In genomic region chr14:100100032-100100405, GRCh38 we compare ENCODE assay signal across 20 cellular contexts. TPM values are rescaled to one million over a fixed set of nuclear protein-coding genes. Genes with fewer than 3 reads are reported as not detected.
DNase-seq lines count a peak whose midpoint lies in the region; ATAC-seq, FAIRE-seq and TF ChIP-seq lines count a peak whose summit lies in the region.
"Had no signal": no experiment of that assay in that cellular context is flagged by ENCODE, and none has a peak within 500 bp of the region (broad histone marks: within the 10 kb centered on the region; RNA-seq: fewer than 3 reads in every experiment).

No MANE protein-coding gene starts in this region.

- CTCF ChIA-PET in activated CD4-positive, alpha-beta T cell treated with anti-CD3 and anti-CD28 coated beads, Interleukin-2, amount 10 ng/mL, durations not matched to agents 7 days and 5 days (lab: Charles Lee): interaction anchor here (0.9 to 2.0 kb wide), 8 partner anchors 14 to 81 kb away, joined by 3 to 8 read pairs (median 4); no protein-coding TSS in a partner anchor
- CTCF ChIA-PET in CD8-positive, alpha-beta memory T cell (lab: Charles Lee): interaction anchor here (1.0 to 58.3 kb wide), 3 partner anchors 8 to 27 kb away, joined by 3 to 1568 read pairs (median 16); partner anchors contain the start of gene EVL

- peaks cover 48% of the 10 kb centered on the region for H3K36me3 ChIP-seq in CD8-positive, alpha-beta memory T cell (ENCODE audit: insufficient read depth, low read length)
- peaks cover 20% of the 10 kb centered on the region for H3K36me3 ChIP-seq in upper lobe of right lung
- H3K36me3 ChIP-seq: prostate gland had no signal

- no peak for FAIRE-seq in frontal cortex (lab: Jason Lieb, UNC)
- FAIRE-seq: astrocyte, small intestine had no signal

- peaks cover 91% of the 10 kb centered on the region for H3K4me1 Mint-ChIP-seq in activated CD4-positive, alpha-beta T cell treated with anti-CD3 and anti-CD28 coated beads, Interleukin-2, amount 10 ng/mL, durations not matched to agents 7 days and 5 days
- peaks cover 90 to 100% (median 99%) of the 10 kb centered on the region in 3 donors for H3K4me1 Mint-ChIP-seq in CD8-positive, alpha-beta memory T cell
- H3K4me1 Mint-ChIP-seq in natural killer cell: peaks cover 75 to 83% of the 10 kb centered on the region in 2 donors
- H3K4me1 Mint-ChIP-seq: endodermal cell had no signal

- H3K9me3 ChIP-seq in CD8-positive, alpha-beta memory T cell (ENCODE audit: low read length): no peaks in the 10 kb centered on the region
- H3K9me3 ChIP-seq in upper lobe of right lung: no peaks in the 10 kb centered on the region
- H3K9me3 ChIP-seq: prostate gland, thyroid gland had no signal

- H3K4me3 ChIP-seq in CD8-positive, alpha-beta memory T cell (ENCODE audit: low read length): no peak overlapping the region
- H3K4me3 ChIP-seq in upper lobe of right lung: no peak overlapping the region
- H3K4me3 ChIP-seq: prostate gland, thyroid gland had no signal

- peak overlapping the region; percentile 76 for H3K27ac Mint-ChIP-seq in activated CD4-positive, alpha-beta T cell treated with anti-CD3 and anti-CD28 coated beads, Interleukin-2, amount 10 ng/mL, durations not matched to agents 7 days and 5 days
- peak overlapping the region; percentile 58 to 90 (median 88) for H3K27ac Mint-ChIP-seq in CD8-positive, alpha-beta memory T cell
- peak overlapping the region; percentile 38 to 62 for H3K27ac Mint-ChIP-seq in activated naive CD4-positive, alpha-beta T cell treated with anti-CD3 and anti-CD28 coated beads, Interleukin-2, amount 50 U/mL, for 72 hours
- peak overlapping the region; percentile 75 to 93 for H3K27ac Mint-ChIP-seq in natural killer cell
- H3K27ac Mint-ChIP-seq: endodermal cell, nephron progenitor cell had no signal

- POLR2A ChIA-PET in activated CD4-positive, alpha-beta T cell treated with anti-CD3 and anti-CD28 coated beads, Interleukin-2, amount 10 ng/mL, durations not matched to agents 7 days and 5 days (lab: Charles Lee): interaction anchor here (0.6 to 0.7 kb wide), 2 partner anchors 38 to 278 kb away, joined by 3 to 6 read pairs; no protein-coding TSS in a partner anchor
- POLR2A ChIA-PET in CD8-positive, alpha-beta memory T cell (lab: Charles Lee): interaction anchor here (0.7 to 1.8 kb wide), 6 partner anchors 21 to 307 kb away, joined by 4 to 10 read pairs (median 5); no protein-coding TSS in a partner anchor

- peak in 1 of 2 donors; percentile 18 for ATAC-seq in activated naive CD4-positive, alpha-beta T cell treated with anti-CD3 and anti-CD28 coated beads, Interleukin-2, amount 50 U/mL, for 72 hours
- ATAC-seq in natural killer cell (no peak), upper lobe of right lung (no peak)

- no peak for DNase-seq in activated CD4-positive, alpha-beta T cell treated with anti-CD3 and anti-CD28 coated beads, Interleukin-2, amount 10 ng/mL, durations not matched to agents 7 days and 5 days
- DNase-seq in activated CD4-positive, alpha-beta T cell treated with anti-CD3 and anti-CD28 coated beads, Interleukin-2, amount 50 U/mL, for 1 hour: no peak
- no peak for DNase-seq in CD8-positive, alpha-beta memory T cell
- peak in 1 of 2 donors; percentile 37 for DNase-seq in activated naive CD4-positive, alpha-beta T cell treated with anti-CD3 and anti-CD28 coated beads, Interleukin-2, amount 50 U/mL, for 72 hours (ENCODE audit: low spot score in 2 of 2)
- DNase-seq in natural killer cell: no peak
- no peak for DNase-seq in NCI-H226
- DNase-seq in frontal cortex (ENCODE audit: low spot score in 2 of 2): no peak
- no peak for DNase-seq in upper lobe of right lung
- DNase-seq: endodermal cell, NCI-H1105 treated with DMSO at 0.1 percent for 48 hours, NCI-H526 treated with DMSO at 0.1 percent for 48 hours, nephron progenitor cell, SHP77, small intestine, thyroid gland had no signal

- no peaks in the 10 kb centered on the region for H3K27me3 Mint-ChIP-seq in activated CD4-positive, alpha-beta T cell treated with anti-CD3 and anti-CD28 coated beads, Interleukin-2, amount 10 ng/mL, durations not matched to agents 7 days and 5 days
- H3K27me3 Mint-ChIP-seq in CD8-positive, alpha-beta memory T cell: peaks cover 0 to 3% of the 10 kb centered on the region in 2 donors
- H3K27me3 Mint-ChIP-seq in natural killer cell (ENCODE audit: low read depth in 2 of 2): no peaks in the 10 kb centered on the region

- TF ChIP-seq CTCF in natural killer cell (IDR thresholded peaks at IDR 0.05) (no peak), upper lobe of right lung (IDR thresholded peaks at IDR 0.05) (no peak)

- no peak overlapping the region for H3K27ac ChIP-seq in CD8-positive, alpha-beta memory T cell (ENCODE audit: low read depth, low read length)
- no peak overlapping the region for H3K27ac ChIP-seq in upper lobe of right lung
- H3K27ac ChIP-seq: prostate gland, thyroid gland had no signal

- peak overlapping the region; percentile 36 for H3K4me3 Mint-ChIP-seq in activated CD4-positive, alpha-beta T cell treated with anti-CD3 and anti-CD28 coated beads, Interleukin-2, amount 10 ng/mL, durations not matched to agents 7 days and 5 days
- H3K4me3 Mint-ChIP-seq in CD8-positive, alpha-beta memory T cell: peak overlapping the region in 5 of 7 donors; percentile 38 to 73 (median 53)
- peak overlapping the region; percentile 13 for H3K4me3 Mint-ChIP-seq in natural killer cell
- H3K4me3 Mint-ChIP-seq: endodermal cell, nephron progenitor cell had no signal

- H3K27me3 ChIP-seq in CD8-positive, alpha-beta memory T cell (ENCODE audit: insufficient read depth, low read length, poor library complexity, severe bottlenecking): no peaks in the 10 kb centered on the region
- no peaks in the 10 kb centered on the region for H3K27me3 ChIP-seq in upper lobe of right lung
- H3K27me3 ChIP-seq: thyroid gland had no signal

- intact Hi-C loops in natural killer cell (cut with micrococcal nuclease) (no loop called here), upper lobe of right lung (cut with DNase I) (loop anchor here (10.0 kb wide), 1 partner anchor 115 kb away; no protein-coding TSS in a partner anchor)

- H3K36me3 Mint-ChIP-seq in activated CD4-positive, alpha-beta T cell treated with anti-CD3 and anti-CD28 coated beads, Interleukin-2, amount 10 ng/mL, durations not matched to agents 7 days and 5 days (ENCODE audit: low read depth): peaks cover 87% of the 10 kb centered on the region
- H3K36me3 Mint-ChIP-seq in CD8-positive, alpha-beta memory T cell: peaks cover 22 to 96% (median 48%) of the 10 kb centered on the region in 3 donors
- H3K36me3 Mint-ChIP-seq in activated naive CD4-positive, alpha-beta T cell treated with anti-CD3 and anti-CD28 coated beads, Interleukin-2, amount 50 U/mL, for 72 hours: peaks cover 51 to 52% of the 10 kb centered on the region in 2 donors
- H3K36me3 Mint-ChIP-seq in natural killer cell: peaks cover 31% of the 10 kb centered on the region

- H3K4me1 ChIP-seq in CD8-positive, alpha-beta memory T cell (ENCODE audit: insufficient read depth, low read length): peaks cover 100% of the 10 kb centered on the region
- H3K4me1 ChIP-seq in upper lobe of right lung: peaks cover 28% of the 10 kb centered on the region

- no peaks in the 10 kb centered on the region for H3K9me3 Mint-ChIP-seq in activated CD4-positive, alpha-beta T cell treated with anti-CD3 and anti-CD28 coated beads, Interleukin-2, amount 10 ng/mL, durations not matched to agents 7 days and 5 days
- no peaks in the 10 kb centered on the region for H3K9me3 Mint-ChIP-seq in CD8-positive, alpha-beta memory T cell
- H3K9me3 Mint-ChIP-seq in activated naive CD4-positive, alpha-beta T cell treated with anti-CD3 and anti-CD28 coated beads, Interleukin-2, amount 50 U/mL, for 72 hours: no peaks in the 10 kb centered on the region
- no peaks in the 10 kb centered on the region for H3K9me3 Mint-ChIP-seq in natural killer cell
- H3K9me3 Mint-ChIP-seq: endodermal cell, nephron progenitor cell had no signal

RNA-seq across cellular contexts. Expression of gene EVL, which starts 34.8 kb away (rescaled TPM):
- total RNA-seq in activated CD4-positive, alpha-beta T cell treated with anti-CD3 and anti-CD28 coated beads, Interleukin-2, amount 10 ng/mL, durations not matched to agents 7 days and 5 days: 1,000 to 10,000 TPM; 1,017 to 1,048 TPM
- total RNA-seq in CD8-positive, alpha-beta memory T cell: 100 to 1,000 TPM; 218 to 228 TPM
- 129 TPM for polyA plus RNA-seq in CD8-positive, alpha-beta memory T cell
- total RNA-seq in activated naive CD4-positive, alpha-beta T cell treated with anti-CD3 and anti-CD28 coated beads, Interleukin-2, amount 50 U/mL, for 72 hours: 100 to 1,000 TPM; 342 to 426 TPM
- 1,000 to 10,000 TPM in 1 of 3 donors, 100 to 1,000 TPM in 2; 882 to 1,108 (median 986) TPM for total RNA-seq in natural killer cell
- 73.0 TPM for total RNA-seq in frontal cortex
- 206 TPM for total RNA-seq in upper lobe of right lung

RNA-seq across cellular contexts. Expression of gene DEGS2, which starts 59.4 kb away (rescaled TPM):
- under 1 TPM; 0.15 to 0.23 TPM for total RNA-seq in activated CD4-positive, alpha-beta T cell treated with anti-CD3 and anti-CD28 coated beads, Interleukin-2, amount 10 ng/mL, durations not matched to agents 7 days and 5 days
- under 1 TPM; 0.35 to 0.42 TPM for total RNA-seq in CD8-positive, alpha-beta memory T cell
- 0.72 TPM for polyA plus RNA-seq in CD8-positive, alpha-beta memory T cell
- 1 to 10 TPM; 1.4 to 3.2 TPM for total RNA-seq in activated naive CD4-positive, alpha-beta T cell treated with anti-CD3 and anti-CD28 coated beads, Interleukin-2, amount 50 U/mL, for 72 hours
- total RNA-seq in natural killer cell (1 to 10 TPM in 2 of 3 donors, under 1 TPM in 1; 0.60 to 7.1 (median 4.4) TPM), frontal cortex (0.41 TPM), upper lobe of right lung (1.7 TPM)
- total RNA-seq: A673; astrocyte; HT1080; T-helper 1 cell treated with Interleukin-12 subunit alpha and Interleukin-12 subunit beta and Interleukin-4 antibody, amounts not matched to agents 30 ng/mL and 1 ng/mL, for 36 hours had no signal
